ENCODE assay signal across 8 cellular contexts in genomic region chrX:81120936-81121351, GRCh38.
DNase-seq lines count a peak whose midpoint lies in the region; ATAC-seq, FAIRE-seq and TF ChIP-seq lines count a peak whose summit lies in the region.

No MANE protein-coding gene starts in this region.

- H3K27ac ChIP-seq in breast epithelium: peak overlapping the region; percentile 13 to 46
- peak overlapping the region in 1 of 2 donors; percentile 48 for H3K27ac ChIP-seq in small intestine (ENCODE audit: low read depth in 1 of 2, low read length in 1 of 2)

- H3K36me3 ChIP-seq in breast epithelium (no peaks in the 10 kb centered on the region), small intestine (ENCODE audit: control insufficient read depth in 2 of 2, insufficient read depth in 2 of 2, low read length in 2 of 2) (no peaks in the 10 kb centered on the region)

- DNase-seq in Daoy (ENCODE audit: low read depth): peak; percentile 46
- peak; percentile 26 for DNase-seq in HK-2 (ENCODE audit: unreplicated experiment)
- peak; percentile 52 for DNase-seq in SK-N-DZ (ENCODE audit: low spot score)
- peak in 1 of 2 donors; percentile 20 for DNase-seq in breast epithelium (ENCODE audit: low spot score in 2 of 2)
- peak; percentile 72 for DNase-seq in islet precursor cell
- DNase-seq in small intestine: peak; percentile 71
- DNase-seq in HuH-7.5 (ENCODE audit: low spot score): no peak

- H3K27me3 ChIP-seq in breast epithelium: peaks cover 0 to 22% of the 10 kb centered on the region in 2 donors
- no peaks in the 10 kb centered on the region for H3K27me3 ChIP-seq in small intestine (ENCODE audit: control insufficient read depth in 2 of 2, insufficient read depth in 2 of 2, low read length in 2 of 2)

- peak; percentile 48 for ATAC-seq in GM21360 (IDR thresholded peaks at IDR 0.05; ENCODE audit: unreplicated experiment)

- FAIRE-seq in small intestine (lab: Jason Lieb, UNC): no peak

- H3K9me3 ChIP-seq in breast epithelium (no peaks in the 10 kb centered on the region), small intestine (ENCODE audit: control insufficient read depth, low read depth) (no peaks in the 10 kb centered on the region)

- intact Hi-C loops in breast epithelium (cut with DNase I; ENCODE audit: low total_unique reads): no loop called here

- WGBS in small intestine, 3 donors: 0 to 21% (median 6%) methylated on average over 9 to 12 of the region's 12 CpGs

- no peak for TF ChIP-seq POLR2A in breast epithelium (IDR thresholded peaks at IDR 0.05)

- peak in 1 of 3 donors; percentile 38 for TF ChIP-seq CTCF in breast epithelium (IDR thresholded peaks at IDR 0.05)

- H3K4me3 ChIP-seq in breast epithelium (peak overlapping the region; percentile 49 to 65 (median 53)), small intestine (ENCODE audit: low read depth in 1 of 2, low read length in 2 of 2) (peak overlapping the region; percentile 29 to 45)

- no peaks in the 10 kb centered on the region for H3K4me1 ChIP-seq in breast epithelium
- H3K4me1 ChIP-seq in small intestine (ENCODE audit: control insufficient read depth in 2 of 2, insufficient read depth in 1 of 2, low read depth in 1 of 2, low read length in 1 of 2): no peaks in the 10 kb centered on the region
